10 cellular contexts compared by ENCODE assay signal in genomic region chr2:12050381-12050780, GRCh38.
A peak's percentile ranks its signal among the peaks of the same experiment; 100 is the strongest.
DNase-seq lines count a peak whose midpoint lies in the region; ATAC-seq, FAIRE-seq and TF ChIP-seq lines count a peak whose summit lies in the region.
"Had no signal": no experiment of that assay in that cellular context is flagged by ENCODE, and none has a peak within 500 bp of the region (broad histone marks: within the 10 kb centered on the region; RNA-seq: fewer than 3 reads in every experiment).

No MANE protein-coding gene starts in this region.

- no peaks in the 10 kb centered on the region for H3K27me3 ChIP-seq in tibial artery
- H3K27me3 ChIP-seq: Peyer's patch had no signal

- H3K9me3 ChIP-seq in tibial artery: no peaks in the 10 kb centered on the region
- H3K9me3 ChIP-seq: Peyer's patch had no signal

- H3K27ac Mint-ChIP-seq in activated CD4-positive, alpha-beta T cell treated with anti-CD3 and anti-CD28 coated beads, Interleukin-2, amount 10 ng/mL, durations not matched to agents 24 days and 14 days: no peak overlapping the region

- TF ChIP-seq CTCF in VCaP (conservative IDR thresholded peaks at IDR 0.05): peak; percentile 32
- no peak for TF ChIP-seq CTCF in tibial artery (IDR thresholded peaks at IDR 0.05)

- H3K27ac ChIP-seq in VCaP: no peak overlapping the region
- no peak overlapping the region for H3K27ac ChIP-seq in tibial artery

- no peaks in the 10 kb centered on the region for H3K36me3 Mint-ChIP-seq in activated CD4-positive, alpha-beta T cell treated with anti-CD3 and anti-CD28 coated beads, Interleukin-2, amount 10 ng/mL, durations not matched to agents 24 days and 14 days (ENCODE audit: low read depth)

- peaks cover 11% of the 10 kb centered on the region for H3K9me3 Mint-ChIP-seq in activated CD4-positive, alpha-beta T cell treated with anti-CD3 and anti-CD28 coated beads, Interleukin-2, amount 10 ng/mL, durations not matched to agents 24 days and 14 days

- peaks cover 2% of the 10 kb centered on the region for H3K4me1 Mint-ChIP-seq in activated CD4-positive, alpha-beta T cell treated with anti-CD3 and anti-CD28 coated beads, Interleukin-2, amount 10 ng/mL, durations not matched to agents 24 days and 14 days

- H3K4me3 ChIP-seq in tibial artery: no peak overlapping the region
- H3K4me3 ChIP-seq: Peyer's patch had no signal

- peak; percentile 48 for ATAC-seq in HG03432 (IDR thresholded peaks at IDR 0.05; ENCODE audit: unreplicated experiment)
- no peak for ATAC-seq in HG03565 (IDR thresholded peaks at IDR 0.05; ENCODE audit: unreplicated experiment)
- ATAC-seq in GM21723 (IDR thresholded peaks at IDR 0.05; ENCODE audit: unreplicated experiment): no peak

- H3K36me3 ChIP-seq in tibial artery: no peaks in the 10 kb centered on the region
- H3K36me3 ChIP-seq: Peyer's patch had no signal

- FAIRE-seq in GM18507 (lab: Jason Lieb, UNC): peak; percentile 55

- H3K4me3 Mint-ChIP-seq in activated CD4-positive, alpha-beta T cell treated with anti-CD3 and anti-CD28 coated beads, Interleukin-2, amount 10 ng/mL, durations not matched to agents 24 days and 14 days: no peak overlapping the region

- H3K4me1 ChIP-seq in tibial artery: peaks cover 0 to 10% (median 4%) of the 10 kb centered on the region in 4 donors

- intact Hi-C loops in tibial artery (cut with DNase I; ENCODE audit: low total_unique reads): no loop called here
- intact Hi-C loops in activated CD4-positive, alpha-beta T cell treated with anti-CD3 and anti-CD28 coated beads, Interleukin-2, amount 10 ng/mL, durations not matched to agents 24 days and 14 days (cut with micrococcal nuclease): no loop called here

- no peak for DNase-seq in GM18507 (ENCODE audit: extremely low spot score, insufficient read length, low read depth)
- DNase-seq in non-pigmented ciliary epithelial cell (ENCODE audit: low read depth): peak; percentile 69
- no peak for DNase-seq in tibial artery
- DNase-seq in activated CD4-positive, alpha-beta T cell treated with anti-CD3 and anti-CD28 coated beads, Interleukin-2, amount 10 ng/mL, durations not matched to agents 24 days and 14 days: no peak
- DNase-seq: kidney glomerular epithelial cell had no signal

- H3K27me3 Mint-ChIP-seq in activated CD4-positive, alpha-beta T cell treated with anti-CD3 and anti-CD28 coated beads, Interleukin-2, amount 10 ng/mL, durations not matched to agents 24 days and 14 days: peaks cover 20% of the 10 kb centered on the region
